In genomic region chr3:129837057-129837631, GRCh38 we compare ENCODE assay signal across 1 cellular context.
TF ChIP-seq lines count a peak whose summit lies in the region.

No MANE protein-coding gene starts in this region.

TF ChIP-seq in endothelial cell of umbilical vein, 7 proteins besides CTCF, POLR2A, EP300 and RAD21:
- TF ChIP-seq POLR2AphosphoS5 (IDR thresholded peaks at IDR 0.05; ENCODE audit: insufficient read depth, low read depth, low read length) = no peak
- TF ChIP-seq MYC (IDR thresholded peaks at IDR 0.05; ENCODE audit: low read depth, low read length) = no peak
- TF ChIP-seq FOS (IDR thresholded peaks at IDR 0.05; ENCODE audit: borderline replicate concordance, insufficient read depth, low read length) = no peak
- TF ChIP-seq JUN (IDR thresholded peaks at IDR 0.05; ENCODE audit: borderline replicate concordance, insufficient read depth, insufficient read length, low read depth) = no peak
- TF ChIP-seq MAX (IDR thresholded peaks at IDR 0.05; ENCODE audit: insufficient read depth, insufficient read length) = no peak
- TF ChIP-seq EZH2 (IDR thresholded peaks at IDR 0.05; ENCODE audit: borderline replicate concordance, low read depth, low read length, severe bottlenecking) = no peak
- no peak for TF ChIP-seq GATA2 (IDR thresholded peaks at IDR 0.05; ENCODE audit: insufficient read depth, insufficient read length, low read depth, low read length)
TF ChIP-seq in endothelial cell of umbilical vein: peak in this region for 0.
